8 cellular contexts compared by ENCODE assay signal in genomic region chr3:196219194-196219969, GRCh38. TPM values are rescaled to one million over a fixed set of nuclear protein-coding genes. Genes with fewer than 3 reads are reported as not detected.
A peak's percentile ranks its signal among the peaks of the same experiment; 100 is the strongest.
DNase-seq lines count a peak whose midpoint lies in the region; ATAC-seq and TF ChIP-seq lines count a peak whose summit lies in the region.

No MANE protein-coding gene starts in this region.

- DNase-seq in DMS79 (lab: John Stamatoyannopoulos, UW) (peak; percentile 85), NCI-H2107 (lab: John Stamatoyannopoulos, UW) (peak; percentile 84), cerebellar nuclear complex (lab: John Stamatoyannopoulos, UW) (peak; percentile 5 to 48), lung microvascular endothelial cell (ENCODE audit: low read depth in 2 of 2) (peak; percentile 89 to 96)
- peak; percentile 54 for DNase-seq in activated CD4-positive, alpha-beta T cell treated with anti-CD3 and anti-CD28 coated beads for 1 hour
- peak; percentile 24 for DNase-seq in stimulated activated CD8-positive, alpha-beta memory T cell treated with anti-CD3 and anti-CD28 coated beads, Interleukin-15, amount 100 ng/mL, for 1 hour (ENCODE audit: low read depth)

- H3K4me3 ChIP-seq in HEK293 (ENCODE audit: low read depth, low read length), result no peak overlapping the region

- no peak for TF ChIP-seq CTCF in HEK293 (tag by site-specific recombination; IDR thresholded peaks at IDR 0.05)

- no peaks in the 10 kb centered on the region for H3K4me1 ChIP-seq in HEK293 (ENCODE audit: control insufficient read depth, insufficient read depth, low read length)

- POLR2A ChIA-PET in HEK293 (lab: Yijun Ruan, JAX), result no interaction called here

- no peaks in the 10 kb centered on the region for H3K36me3 ChIP-seq in HEK293 (ENCODE audit: control insufficient read depth in 2 of 2, insufficient read depth in 1 of 2, low read length in 2 of 2)

- H3K9me3 ChIP-seq in HEK293 (ENCODE audit: control insufficient read depth, insufficient read depth, low read depth, low read length), result no peaks in the 10 kb centered on the region

- H3K27ac ChIP-seq in HEK293 (ENCODE audit: extremely low read depth, low read depth, low read length), result no peak overlapping the region

- ATAC-seq in GM19452 (IDR thresholded peaks at IDR 0.05; ENCODE audit: unreplicated experiment), result no peak

- CTCF ChIA-PET in HEK293 (lab: Yijun Ruan, JAX), result interaction anchor here (1.1 kb wide), 1 partner anchor 12 kb away, joined by 3 read pairs; no protein-coding TSS in a partner anchor

TF ChIP-seq in HEK293, 187 proteins besides CTCF, POLR2A, EP300 and RAD21:
- TF ChIP-seq PBX3 (CRISPR knock-in tag; IDR thresholded peaks at IDR 0.05) (no peak), ZIC2 (tag by site-specific recombination; IDR thresholded peaks at IDR 0.05) (peak; percentile 65), ZNF274 (IDR thresholded peaks at IDR 0.05; ENCODE audit: low read length) (no peak), ZNF274 (tag by site-specific recombination; IDR thresholded peaks at IDR 0.05; ENCODE audit: borderline replicate concordance) (no peak), ZFHX2 (tag by site-specific recombination; conservative IDR thresholded peaks at IDR 0.05) (peak; percentile 21; the same call in 1 of the 2 replicates), MYNN (tag by site-specific recombination; IDR thresholded peaks at IDR 0.05; ENCODE audit: borderline replicate concordance) (0 out of 2 replicates have a peak, but pooled peaks have one; percentile 36), KLF9 (tag by site-specific recombination; IDR thresholded peaks at IDR 0.05; ENCODE audit: low read depth) (peak; percentile 77)
TF ChIP-seq in HEK293: peak in this region for 4.

RNA-seq across cellular contexts. Expression of gene SLC51A, which starts 3.0 kb away (rescaled TPM):
- total RNA-seq in lung microvascular endothelial cell, result not detected in 2 replicates

RNA-seq across cellular contexts. Expression of gene ZDHHC19, which starts 8.2 kb away (rescaled TPM):
- total RNA-seq in lung microvascular endothelial cell, result not detected in 2 replicates

Comparison
In these comparisons a context has a peak if more than half of its experiments do, and no peak if none do; other contexts are left out.
1. DNase-seq: peak in every context shown above with its lines; median percentile 92 in lung microvascular endothelial cell; 85 in DMS79; 84 in NCI-H2107; 54 in activated CD4-positive, alpha-beta T cell treated with anti-CD3 and anti-CD28 coated beads for 1 hour; 26 in cerebellar nuclear complex; 24 in stimulated activated CD8-positive, alpha-beta memory T cell treated with anti-CD3 and anti-CD28 coated beads, Interleukin-15, amount 100 ng/mL, for 1 hour.